ENCODE assay signal across 9 cellular contexts in the genomic region with DNA sequence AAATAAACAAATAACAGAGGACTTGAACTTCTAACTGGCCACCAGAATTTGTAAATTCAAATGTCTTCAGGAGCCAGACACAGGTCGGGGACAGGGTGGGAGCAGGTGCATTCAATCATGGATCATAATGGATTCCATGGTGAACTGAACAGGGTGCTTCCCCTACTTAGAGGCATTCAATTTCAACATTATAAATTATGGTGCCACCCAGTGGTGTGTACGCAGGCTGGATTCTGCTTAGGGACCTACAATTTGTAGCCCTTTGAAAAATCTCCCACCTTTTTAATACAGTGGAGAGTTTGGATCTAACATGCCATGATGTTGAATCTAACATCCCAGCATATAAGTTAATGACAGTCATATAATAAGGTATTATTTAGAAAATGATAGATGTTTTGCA. TPM values are rescaled to one million over a fixed set of nuclear protein-coding genes. Genes with fewer than 3 reads are reported as not detected.
DNase-seq lines count a peak whose midpoint lies in the region; ATAC-seq and TF ChIP-seq lines count a peak whose summit lies in the region.
"Had no signal": no experiment of that assay in that cellular context is flagged by ENCODE, and none has a peak within 500 bp of the region (broad histone marks: within the 10 kb centered on the region; RNA-seq: fewer than 3 reads in every experiment).

No MANE protein-coding gene starts in this region.

- H2BK5ac ChIP-seq in neuronal stem cell (ENCODE audit: low read length) = no peak overlapping the region

- H3K14ac ChIP-seq in neuronal stem cell (ENCODE audit: low read length) = no peak overlapping the region

- H2AFZ ChIP-seq in mammary epithelial cell (ENCODE audit: low read depth, low read length) (no peak overlapping the region), neuronal stem cell (ENCODE audit: low read length) (no peak overlapping the region)

- ATAC-seq in natural killer cell treated with Interleukin-12 subunit alpha and Interleukin-12 subunit beta and Interleukin-15 and Interleukin-18, amount 100 ng/mL, for 72 hours = peak in 1 of 2 donors; percentile 66
- ATAC-seq in HG03354 (IDR thresholded peaks at IDR 0.05; ENCODE audit: poor library complexity, severe bottlenecking, unreplicated experiment) = no peak

- H2AK5ac ChIP-seq in neuronal stem cell (ENCODE audit: low read depth, low read length) = no peak overlapping the region

- H4K8ac ChIP-seq in neuronal stem cell (ENCODE audit: low read depth, low read length) = no peak overlapping the region

- H3K4me1 Mint-ChIP-seq in natural killer cell treated with Interleukin-12 subunit alpha and Interleukin-12 subunit beta and Interleukin-15 and Interleukin-18, amount 100 ng/mL, for 72 hours (ENCODE audit: low read depth in 2 of 2) = peaks cover 34 to 40% of the 10 kb centered on the region in 2 donors

- H3K9me3 ChIP-seq in mammary epithelial cell (replicated peaks; ENCODE audit: insufficient read depth, low read length) = no peaks in the 10 kb centered on the region
- no peaks in the 10 kb centered on the region for H3K9me3 ChIP-seq in neuronal stem cell (replicated peaks in 1 of 2; ENCODE audit: control insufficient read depth in 2 of 2, insufficient read depth in 1 of 2, low read depth in 1 of 2, low read length in 2 of 2)

- dilution Hi-C loops in mammary epithelial cell (cut with HindIII; ENCODE audit: low sequenced_read_pairs) = no loop called here

- no peaks in the 10 kb centered on the region for H3K9me3 Mint-ChIP-seq in natural killer cell treated with Interleukin-12 subunit alpha and Interleukin-12 subunit beta and Interleukin-15 and Interleukin-18, amount 100 ng/mL, for 72 hours

- intact Hi-C loops in mammary epithelial cell (cut with micrococcal nuclease) = no loop called here

- H3K18ac ChIP-seq in neuronal stem cell (ENCODE audit: low read length) = no peak overlapping the region

- no peak overlapping the region for H3K27ac ChIP-seq in mammary epithelial cell (ENCODE audit: insufficient read depth, low read depth, low read length)
- no peak overlapping the region for H3K27ac ChIP-seq in neuronal stem cell (replicated peaks; ENCODE audit: low read length)

- CTCF ChIA-PET in mammary epithelial cell (lab: Charles Lee; ENCODE audit: low non-redundant PET) = no interaction called here

- no peak overlapping the region for H2BK15ac ChIP-seq in neuronal stem cell (ENCODE audit: low read length)

- in situ Hi-C loops in mammary epithelial cell (cut with MboI; ENCODE audit: low sequenced_read_pairs in 2 of 2) = no loop called here

- BruUV-seq in mammary epithelial cell (replicated peaks; lab: Mats Ljungman, UMichigan) = no TSS peak

- H3K79me1 ChIP-seq in neuronal stem cell (ENCODE audit: low read depth, low read length) = no peaks in the 10 kb centered on the region

- H3K4me2 ChIP-seq in mammary epithelial cell (ENCODE audit: insufficient read depth, low read depth, low read length) (no peak overlapping the region), neuronal stem cell (ENCODE audit: insufficient read depth, low read length, poor library complexity, severe bottlenecking) (no peak overlapping the region)

- no peak overlapping the region for H3K4me3 ChIP-seq in LNCaP clone FGC (ENCODE audit: low read depth, low read length)
- H3K4me3 ChIP-seq in mammary epithelial cell (replicated peaks in 1 of 3; ENCODE audit: insufficient read depth in 1 of 3, low read depth in 2 of 3, low read length in 3 of 3) = no peak overlapping the region
- H3K4me3 ChIP-seq in neuronal stem cell (ENCODE audit: low read length in 2 of 2) = no peak overlapping the region

- TF ChIP-seq CTCF in LNCaP clone FGC (IDR thresholded peaks at IDR 0.05; ENCODE audit: control insufficient read depth, extremely low read depth, insufficient read depth) (peak; percentile 26), mammary epithelial cell (conservative IDR thresholded peaks at IDR 0.05 in 1 of 2, IDR thresholded peaks at IDR 0.05 in 1 of 2; ENCODE audit: extremely low read depth in 1 of 2, insufficient read depth in 1 of 2, low read depth in 1 of 2, low read length in 2 of 2) (peak; percentile 26 to 29)

- no peak overlapping the region for H3K4ac ChIP-seq in neuronal stem cell (ENCODE audit: low read length)

- no peaks in the 10 kb centered on the region for H3K27me3 Mint-ChIP-seq in natural killer cell treated with Interleukin-12 subunit alpha and Interleukin-12 subunit beta and Interleukin-15 and Interleukin-18, amount 100 ng/mL, for 72 hours

- no peaks in the 10 kb centered on the region for H3K27me3 ChIP-seq in mammary epithelial cell (ENCODE audit: insufficient read depth, low read length)
- H3K27me3 ChIP-seq in neuronal stem cell (ENCODE audit: control insufficient read depth in 3 of 3, insufficient read depth in 3 of 3, low read depth in 1 of 3, low read length in 3 of 3) = peaks cover 0 to 10% (median 2%) of the 10 kb centered on the region in 3 experiments

- DNase-seq in ELR (ENCODE audit: low read depth) (peak; percentile 47), LNCaP clone FGC (ENCODE audit: low read depth) (no peak), mammary epithelial cell (no peak), UCSD-AML1 (lab: John Stamatoyannopoulos, UW; ENCODE audit: unreplicated experiment) (no peak), GDM1 (lab: John Stamatoyannopoulos, UW) (no peak), neuronal stem cell (ENCODE audit: low spot score) (no peak)
- no peak for DNase-seq in natural killer cell treated with Interleukin-12 subunit alpha and Interleukin-12 subunit beta and Interleukin-15 and Interleukin-18, amount 100 ng/mL, for 72 hours (ENCODE audit: low spot score)
- DNase-seq: NK-92 treated with Interleukin-12 subunit alpha and Interleukin-12 subunit beta, amount 100 ng/mL, for 24 hours had no signal

- WGBS in mammary epithelial cell (ENCODE audit: low coverage, missing lambda C conversion rate) = 90% methylated on average over 1 of the region's 2 CpGs
- no CpG with 5 or more reads among the region's 2 CpGs for WGBS in neuronal stem cell (ENCODE audit: extremely low coverage in 2 of 2, insufficient read length in 2 of 2, insufficient replicate concordance in 1 of 2), 2 donors

- H3K4me3 Mint-ChIP-seq in natural killer cell treated with Interleukin-12 subunit alpha and Interleukin-12 subunit beta and Interleukin-15 and Interleukin-18, amount 100 ng/mL, for 72 hours = no peak overlapping the region

- H3K36me3 ChIP-seq in mammary epithelial cell (ENCODE audit: insufficient read depth, low read length) (no peaks in the 10 kb centered on the region), neuronal stem cell (replicated peaks in 1 of 2; ENCODE audit: control insufficient read depth in 2 of 2, insufficient read depth in 2 of 2, low read length in 2 of 2) (no peaks in the 10 kb centered on the region)

- H3K9ac ChIP-seq in mammary epithelial cell (ENCODE audit: insufficient read depth, low read length) = no peak overlapping the region
- no peak overlapping the region for H3K9ac ChIP-seq in neuronal stem cell (ENCODE audit: low read depth, low read length, poor library complexity)

- H3K4me1 ChIP-seq in mammary epithelial cell (ENCODE audit: insufficient read depth, low read length) = peaks cover 11% of the 10 kb centered on the region
- peaks cover 0 to 7% of the 10 kb centered on the region in 2 donors for H3K4me1 ChIP-seq in neuronal stem cell (ENCODE audit: control insufficient read depth in 2 of 2, insufficient read depth in 1 of 2, low read depth in 1 of 2, low read length in 2 of 2)

- H4K20me1 ChIP-seq in mammary epithelial cell (ENCODE audit: insufficient read depth, low read length) = no peaks in the 10 kb centered on the region

- H3K27ac Mint-ChIP-seq in natural killer cell treated with Interleukin-12 subunit alpha and Interleukin-12 subunit beta and Interleukin-15 and Interleukin-18, amount 100 ng/mL, for 72 hours = peak overlapping the region; percentile 24 to 86

- H4K91ac ChIP-seq in neuronal stem cell (ENCODE audit: low read depth, low read length, poor library complexity) = no peak overlapping the region

- H3K23ac ChIP-seq in neuronal stem cell (ENCODE audit: low read depth, low read length, poor library complexity) = no peak overlapping the region

- peaks cover 31% of the 10 kb centered on the region for H3K79me2 ChIP-seq in mammary epithelial cell (ENCODE audit: insufficient read depth, low read length)

- no peak overlapping the region for H2BK12ac ChIP-seq in neuronal stem cell (ENCODE audit: low read length)

- H2BK120ac ChIP-seq in neuronal stem cell (ENCODE audit: low read depth, low read length) = no peak overlapping the region

- H3K36me3 Mint-ChIP-seq in natural killer cell treated with Interleukin-12 subunit alpha and Interleukin-12 subunit beta and Interleukin-15 and Interleukin-18, amount 100 ng/mL, for 72 hours = no peaks in the 10 kb centered on the region

RNA-seq across cellular contexts. Expression of a gene that starts 22.3 kb away (rescaled TPM):
- total RNA-seq in mammary epithelial cell = 10 to 100 TPM in 1 of 2 donors, 1 to 10 TPM in 1; 5.5 to 10.8 TPM
- polyA plus RNA-seq in mammary epithelial cell = 3.2 TPM
- polyA minus RNA-seq in mammary epithelial cell = 1.2 TPM
- total RNA-seq in natural killer cell treated with Interleukin-12 subunit alpha and Interleukin-12 subunit beta and Interleukin-15 and Interleukin-18, amount 100 ng/mL, for 72 hours = 1 to 10 TPM; 3.3 to 4.0 TPM
- polyA plus RNA-seq in neuronal stem cell (2013, experiment 1 of 2) = 0.28 TPM
- 0.28 TPM for polyA plus RNA-seq in neuronal stem cell (2013, experiment 2 of 2)
